12 cellular contexts compared by ENCODE assay signal in the genomic region with DNA sequence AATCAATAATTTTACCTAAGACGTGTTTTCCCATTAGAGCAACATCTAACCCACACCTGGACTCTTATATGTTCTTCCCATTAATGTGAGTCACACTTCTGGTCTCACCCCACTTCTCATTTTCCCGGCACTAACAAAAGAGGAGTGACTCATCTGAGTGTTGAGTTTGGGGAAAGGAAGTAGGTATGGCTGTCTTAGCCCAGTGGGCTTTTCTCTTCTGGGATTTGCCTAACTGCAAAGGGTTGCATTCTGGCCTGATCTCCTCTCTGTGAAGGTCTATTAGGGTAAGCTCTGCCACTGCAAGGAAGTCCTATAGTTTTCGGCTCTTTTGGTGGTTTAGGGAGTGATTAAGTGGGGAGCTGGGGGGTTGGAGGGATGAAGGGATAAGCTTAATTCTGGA.
DNase-seq lines count a peak whose midpoint lies in the region; ATAC-seq, FAIRE-seq and TF ChIP-seq lines count a peak whose summit lies in the region.
"Had no signal": no experiment of that assay in that cellular context is flagged by ENCODE, and none has a peak within 500 bp of the region (broad histone marks: within the 10 kb centered on the region; RNA-seq: fewer than 3 reads in every experiment).

No MANE protein-coding gene starts in this region.

- H3K4me3 Mint-ChIP-seq in activated CD4-positive, alpha-beta memory T cell treated with anti-CD3 and anti-CD28 coated beads for 36 hours = no peak overlapping the region

- in situ Hi-C loops in ACHN (cut with HindIII; ENCODE audit: low pct_ligation_motif_present, low pct_unique_long_range_greater_than_20kb, low sequenced_read_pairs) = no loop called here

- H3K9me3 Mint-ChIP-seq in activated CD4-positive, alpha-beta memory T cell treated with anti-CD3 and anti-CD28 coated beads for 36 hours = peaks cover under 1% of the 10 kb centered on the region

- POLR2A ChIA-PET in activated CD4-positive, alpha-beta memory T cell treated with anti-CD3 and anti-CD28 coated beads for 36 hours (lab: Charles Lee) = no interaction called here

- FAIRE-seq in H54 (lab: Jason Lieb, UNC) = peak; percentile 94
- FAIRE-seq: GM18507 had no signal

- no peak overlapping the region for H3K27ac Mint-ChIP-seq in activated CD4-positive, alpha-beta memory T cell treated with anti-CD3 and anti-CD28 coated beads for 36 hours

- peaks cover 4% of the 10 kb centered on the region for H3K4me1 Mint-ChIP-seq in activated CD4-positive, alpha-beta memory T cell treated with anti-CD3 and anti-CD28 coated beads for 36 hours (ENCODE audit: low read depth)

- DNase-seq in ACHN (peak; percentile 17), H54 (ENCODE audit: insufficient read length, low spot score) (peak; percentile 24), SHP77 treated with DMSO at 0.1 percent for 48 hours (lab: John Stamatoyannopoulos, UW) (peak; percentile 63), glomerular endothelial cell (ENCODE audit: extremely low read depth, low read depth, low spot score) (peak; percentile 14), germinal center (ENCODE audit: low spot score) (no peak)
- DNase-seq in activated CD4-positive, alpha-beta memory T cell treated with anti-CD3 and anti-CD28 coated beads for 36 hours = no peak
- DNase-seq: activated CD4-positive, alpha-beta T cell treated with anti-CD3 and anti-CD28 coated beads, Interleukin-2, amount 50 U/mL, for 4 hours; amygdala; stimulated activated CD8-positive, alpha-beta memory T cell treated with anti-CD3 and anti-CD28 coated beads, Interleukin-4, amount 100 ng/mL, for 48 hours had no signal

- H3K36me3 Mint-ChIP-seq in activated CD4-positive, alpha-beta memory T cell treated with anti-CD3 and anti-CD28 coated beads for 36 hours = no peaks in the 10 kb centered on the region

- no peak for ATAC-seq in GM21717 (IDR thresholded peaks at IDR 0.05; ENCODE audit: unreplicated experiment)
- ATAC-seq in HG03354 (IDR thresholded peaks at IDR 0.05; ENCODE audit: poor library complexity, severe bottlenecking, unreplicated experiment) = no peak

- H3K27me3 Mint-ChIP-seq in activated CD4-positive, alpha-beta memory T cell treated with anti-CD3 and anti-CD28 coated beads for 36 hours = no peaks in the 10 kb centered on the region

- CTCF ChIA-PET in activated CD4-positive, alpha-beta memory T cell treated with anti-CD3 and anti-CD28 coated beads for 36 hours (lab: Charles Lee) = interaction anchor here (1.0 kb wide), 1 partner anchor 102 kb away, joined by 3 read pairs; no protein-coding TSS in a partner anchor

- TF ChIP-seq POLR2A in H54 (IDR thresholded peaks at IDR 0.05; ENCODE audit: low read depth, low read length) = no peak

- intact Hi-C loops in activated CD4-positive, alpha-beta memory T cell treated with anti-CD3 and anti-CD28 coated beads for 36 hours (cut with micrococcal nuclease) = no loop called here

Comparison
In these comparisons a context has a peak if more than half of its experiments do, and no peak if none do; other contexts are left out.
1. DNase-seq: peak in ACHN (single experiment), H54 (single experiment), SHP77 treated with DMSO at 0.1 percent for 48 hours (single experiment) and glomerular endothelial cell (single experiment); none in activated CD4-positive, alpha-beta memory T cell treated with anti-CD3 and anti-CD28 coated beads for 36 hours (single experiment) and germinal center (single experiment).